Comparison of ENCODE assay signal across 6 cellular contexts in the genomic region with DNA sequence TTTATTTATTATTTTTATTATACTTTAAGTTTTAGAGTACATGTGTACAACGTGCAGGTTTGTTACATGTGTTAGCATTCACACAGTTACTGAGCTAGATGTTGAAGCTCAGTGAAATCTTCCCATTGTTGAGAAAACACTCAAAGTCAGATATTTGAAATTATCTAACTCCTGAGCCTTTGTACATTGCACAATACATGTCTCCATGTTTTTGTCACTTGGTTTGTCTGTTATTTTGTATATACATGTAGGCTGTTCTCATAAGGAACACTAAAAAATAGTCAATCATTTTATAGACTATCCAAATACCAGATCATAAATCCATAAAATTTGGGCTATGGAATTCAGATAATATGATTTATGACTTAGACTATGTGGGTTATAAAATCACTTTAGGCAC.
"Had no signal": no experiment of that assay in that cellular context is flagged by ENCODE, and none has a peak within 500 bp of the region (broad histone marks: within the 10 kb centered on the region; RNA-seq: fewer than 3 reads in every experiment).

No MANE protein-coding gene starts in this region.

- H3K4me3 Mint-ChIP-seq: IgD-negative memory B cell had no signal

- H3K9ac ChIP-seq: KMS-11 had no signal

- H3K4me2 ChIP-seq: KMS-11 had no signal

- H3K4me1 Mint-ChIP-seq: IgD-negative memory B cell had no signal

- H3K4me3 ChIP-seq: K562 had no signal

- H3K27me3 Mint-ChIP-seq: IgD-negative memory B cell had no signal

- H3K27ac Mint-ChIP-seq: IgD-negative memory B cell had no signal

- ATAC-seq: K562 had no signal

- FAIRE-seq: K562 had no signal

- DNase-seq: KBM-7, KG1 had no signal

- H3K27ac ChIP-seq: HL-60, KMS-11 had no signal

- H3K36me3 Mint-ChIP-seq: IgD-negative memory B cell had no signal
